Comparison of ENCODE assay signal across 9 cellular contexts in genomic region chr2:233356546-233357308, GRCh38. TPM values are rescaled to one million over a fixed set of nuclear protein-coding genes. Genes with fewer than 3 reads are reported as not detected.
DNase-seq lines count a peak whose midpoint lies in the region; ATAC-seq and TF ChIP-seq lines count a peak whose summit lies in the region.
"Had no signal": no experiment of that assay in that cellular context is flagged by ENCODE, and none has a peak within 500 bp of the region (broad histone marks: within the 10 kb centered on the region; RNA-seq: fewer than 3 reads in every experiment).

No MANE protein-coding gene starts in this region.

- intact Hi-C loops in activated CD4-positive, alpha-beta memory T cell treated with anti-CD3 and anti-CD28 coated beads for 36 hours (cut with micrococcal nuclease): loop anchor here (10.0 kb wide), 1 partner anchor 272 kb away; no protein-coding TSS in a partner anchor

- POLR2A ChIA-PET in activated CD4-positive, alpha-beta memory T cell treated with anti-CD3 and anti-CD28 coated beads for 36 hours (lab: Charles Lee): no interaction called here

- no peaks in the 10 kb centered on the region for H3K9me3 ChIP-seq in mononuclear cell (ENCODE audit: low read depth, low read length)

- no peaks in the 10 kb centered on the region for H3K27me3 Mint-ChIP-seq in activated CD4-positive, alpha-beta memory T cell treated with anti-CD3 and anti-CD28 coated beads for 36 hours

- H3K4me1 ChIP-seq in mononuclear cell (ENCODE audit: insufficient read depth, low read length): peaks cover 86% of the 10 kb centered on the region

- no peak overlapping the region for H3K27ac Mint-ChIP-seq in activated CD4-positive, alpha-beta memory T cell treated with anti-CD3 and anti-CD28 coated beads for 36 hours

- H3K4me3 ChIP-seq in GM12875 (ENCODE audit: low read depth, low read length): peak overlapping the region; percentile 79
- H3K4me3 ChIP-seq in mononuclear cell (ENCODE audit: low read length): peak overlapping the region; percentile 84

- H3K36me3 Mint-ChIP-seq in activated CD4-positive, alpha-beta memory T cell treated with anti-CD3 and anti-CD28 coated beads for 36 hours: peaks cover 5% of the 10 kb centered on the region

- no peaks in the 10 kb centered on the region for H3K9me3 Mint-ChIP-seq in activated CD4-positive, alpha-beta memory T cell treated with anti-CD3 and anti-CD28 coated beads for 36 hours

- no peak for ATAC-seq in HG03108 (IDR thresholded peaks at IDR 0.05; ENCODE audit: unreplicated experiment)

- DNase-seq in AML-193 (lab: John Stamatoyannopoulos, UW): peak; percentile 29 to 34
- no peak for DNase-seq in activated CD4-positive, alpha-beta memory T cell treated with anti-CD3 and anti-CD28 coated beads for 36 hours
- DNase-seq in NCI-H2227 treated with DMSO at 0.1 percent for 48 hours (lab: John Stamatoyannopoulos, UW): no peak
- DNase-seq in HuH-7.5 (ENCODE audit: low spot score): no peak
- DNase-seq in NCI-H1417 (lab: John Stamatoyannopoulos, UW): no peak
- DNase-seq: MV-4-11 had no signal

- H3K4me1 Mint-ChIP-seq in activated CD4-positive, alpha-beta memory T cell treated with anti-CD3 and anti-CD28 coated beads for 36 hours (ENCODE audit: low read depth): peaks cover 50% of the 10 kb centered on the region

- H3K4me3 Mint-ChIP-seq in activated CD4-positive, alpha-beta memory T cell treated with anti-CD3 and anti-CD28 coated beads for 36 hours: peak overlapping the region; percentile 78

- CTCF ChIA-PET in activated CD4-positive, alpha-beta memory T cell treated with anti-CD3 and anti-CD28 coated beads for 36 hours (lab: Charles Lee): interaction anchor here (0.9 to 1.4 kb wide), 4 partner anchors 9 to 86 kb away, joined by 3 to 4 read pairs (median 4); no protein-coding TSS in a partner anchor

- no peak for TF ChIP-seq CTCF in GM12875 (IDR thresholded peaks at IDR 0.05; ENCODE audit: borderline replicate concordance, insufficient read depth, low read depth, low read length)

- H3K27me3 ChIP-seq in mononuclear cell (ENCODE audit: insufficient read depth, low read length): no peaks in the 10 kb centered on the region

RNA-seq across cellular contexts. Expression of gene DGKD, which starts 2.4 kb away (rescaled TPM):
- 10 to 100 TPM; 44.2 to 46.4 TPM for total RNA-seq in activated CD4-positive, alpha-beta memory T cell treated with anti-CD3 and anti-CD28 coated beads for 36 hours
- 71.8 TPM for total RNA-seq in mononuclear cell

RNA-seq across cellular contexts. Expression of gene SAG, which starts 49.1 kb away (rescaled TPM):
- total RNA-seq in activated CD4-positive, alpha-beta memory T cell treated with anti-CD3 and anti-CD28 coated beads for 36 hours: 1 to 10 TPM in 1 of 2 experiments, under 1 TPM in 1; 0.27 to 1.3 TPM
- 0.21 TPM for total RNA-seq in mononuclear cell

Comparison
In these comparisons a context has a peak if more than half of its experiments do, and no peak if none do; other contexts are left out.
1. DNase-seq: peak in AML-193 (2 of 2); none in activated CD4-positive, alpha-beta memory T cell treated with anti-CD3 and anti-CD28 coated beads for 36 hours (single experiment), NCI-H2227 treated with DMSO at 0.1 percent for 48 hours (single experiment), HuH-7.5 (single experiment) and NCI-H1417 (0 of 3).